Comparison of ENCODE assay signal across 15 cellular contexts in genomic region chr4:184415071-184415470, GRCh38. TPM values are rescaled to one million over a fixed set of nuclear protein-coding genes. Genes with fewer than 3 reads are reported as not detected.
A peak's percentile ranks its signal among the peaks of the same experiment; 100 is the strongest.
DNase-seq lines count a peak whose midpoint lies in the region; ATAC-seq and TF ChIP-seq lines count a peak whose summit lies in the region.
"Had no signal": no experiment of that assay in that cellular context is flagged by ENCODE, and none has a peak within 500 bp of the region (broad histone marks: within the 10 kb centered on the region; RNA-seq: fewer than 3 reads in every experiment).

No MANE protein-coding gene starts in this region.

- H3K4me1 Mint-ChIP-seq in CD14-positive monocyte = peaks cover 58% of the 10 kb centered on the region
- H3K4me1 Mint-ChIP-seq in GM23338 = peaks cover 3% of the 10 kb centered on the region; the same call in 1 of the 3 replicates
- peaks cover 81% of the 10 kb centered on the region for H3K4me1 Mint-ChIP-seq in activated naive CD8-positive, alpha-beta T cell (ENCODE audit: low read depth)
- peaks cover 22% of the 10 kb centered on the region for H3K4me1 Mint-ChIP-seq in memory B cell

- no peaks in the 10 kb centered on the region; the same call in 1 of the 2 replicates for H3K79me2 ChIP-seq in GM23338 (replicated peaks; ENCODE audit: insufficient read depth)

- no peaks in the 10 kb centered on the region for H3K27me3 ChIP-seq in GM23338 (ENCODE audit: insufficient read depth)
- H3K27me3 ChIP-seq: testis had no signal

- H3K9me2 ChIP-seq in GM23338 (ENCODE audit: insufficient read depth) = no peaks in the 10 kb centered on the region

- TF ChIP-seq CTCF in CD14-positive monocyte (IDR thresholded peaks at IDR 0.05) (no peak), GM23338 (conservative IDR thresholded peaks at IDR 0.05; ENCODE audit: low read depth in 2 of 2) (no peak)

- H3K27me3 Mint-ChIP-seq in CD14-positive monocyte (ENCODE audit: low read depth in 3 of 3) (no peaks in the 10 kb centered on the region), GM23338 (ENCODE audit: insufficient read depth, low read depth, poor library complexity) (peaks cover 2% of the 10 kb centered on the region), memory B cell (no peaks in the 10 kb centered on the region)
- H3K27me3 Mint-ChIP-seq in activated naive CD8-positive, alpha-beta T cell = no peaks in the 10 kb centered on the region

- H3K4me3 Mint-ChIP-seq in CD14-positive monocyte (no peak overlapping the region), GM23338 (no peak overlapping the region), memory B cell (no peak overlapping the region)
- H3K4me3 Mint-ChIP-seq in activated naive CD8-positive, alpha-beta T cell = peak overlapping the region; percentile 35

- no peaks in the 10 kb centered on the region for H3F3A ChIP-seq in GM23338 (replicated peaks; ENCODE audit: low read depth)

- H3K36me3 Mint-ChIP-seq in CD14-positive monocyte (peaks cover 72 to 93% of the 10 kb centered on the region in 2 donors), GM23338 (ENCODE audit: low read depth) (peaks cover 30% of the 10 kb centered on the region), memory B cell (peaks cover 29% of the 10 kb centered on the region)
- H3K36me3 Mint-ChIP-seq in activated naive CD8-positive, alpha-beta T cell = peaks cover 10% of the 10 kb centered on the region

- H4K20me1 ChIP-seq in GM23338 (replicated peaks; ENCODE audit: insufficient read depth) = no peaks in the 10 kb centered on the region

- H3K4me2 ChIP-seq in GM23338 = no peak overlapping the region

- DNase-seq in CD14-positive monocyte (ENCODE audit: low spot score) = no peak
- DNase-seq in GM23338 (ENCODE audit: low spot score) = no peak
- DNase-seq in memory B cell (ENCODE audit: low spot score in 2 of 2) = no peak
- DNase-seq: EL, head of caudate nucleus, islet precursor cell, NCI-H2107, NCI-H82, posterior cingulate gyrus, testis had no signal

- peaks cover 21% of the 10 kb centered on the region; the same call in 1 of the 2 replicates for H3K36me3 ChIP-seq in GM23338 (ENCODE audit: insufficient read depth)

- ATAC-seq in GM23338 (no peak), memory B cell (ENCODE audit: low read depth) (no peak), HG03025 (IDR thresholded peaks at IDR 0.05; ENCODE audit: low FRiP score, unreplicated experiment) (no peak), GM21381 (IDR thresholded peaks at IDR 0.05; ENCODE audit: unreplicated experiment) (no peak), HG02642 (IDR thresholded peaks at IDR 0.05; ENCODE audit: poor library complexity, unreplicated experiment) (no peak)

- H3K4me1 ChIP-seq in GM23338 (ENCODE audit: insufficient read depth) = no peaks in the 10 kb centered on the region

- H3K27ac Mint-ChIP-seq in CD14-positive monocyte = peak overlapping the region in 5 of 7 donors; percentile 17 to 78 (median 46)
- H3K27ac Mint-ChIP-seq in GM23338 = peak overlapping the region; percentile 71; the same call in 1 of the 2 replicates
- H3K27ac Mint-ChIP-seq in activated naive CD8-positive, alpha-beta T cell = peak overlapping the region; percentile 88
- peak overlapping the region; percentile 38 for H3K27ac Mint-ChIP-seq in memory B cell

- no peak overlapping the region for H3K27ac ChIP-seq in GM23338 (ENCODE audit: low read depth)
- H3K27ac ChIP-seq: C4-2B, testis had no signal

- H3K4me3 ChIP-seq in GM23338 = no peak overlapping the region
- H3K4me3 ChIP-seq: testis had no signal

- no peaks in the 10 kb centered on the region for H3K9me3 Mint-ChIP-seq in CD14-positive monocyte
- H3K9me3 Mint-ChIP-seq in GM23338 = no peaks in the 10 kb centered on the region
- H3K9me3 Mint-ChIP-seq in activated naive CD8-positive, alpha-beta T cell (ENCODE audit: low read depth) = no peaks in the 10 kb centered on the region
- no peaks in the 10 kb centered on the region for H3K9me3 Mint-ChIP-seq in memory B cell

- no peak overlapping the region for H2AFZ ChIP-seq in GM23338

- intact Hi-C loops in CD14-positive monocyte (cut with micrococcal nuclease) = loop anchor here in 1 of 2 donors (5.0 to 10.0 kb wide), 4 partner anchors 38 to 120 kb away; partner anchors contain the start of gene IRF2

TF ChIP-seq in GM23338, 12 proteins besides CTCF, POLR2A, EP300 and RAD21 (continues in another document):
- no peak for TF ChIP-seq ZNF331 (CRISPR knock-in tag; IDR thresholded peaks at IDR 0.05; ENCODE audit: low read depth)
- TF ChIP-seq NANOG (IDR thresholded peaks at IDR 0.05; ENCODE audit: borderline replicate concordance) = no peak
- no peak for TF ChIP-seq ZNF114 (CRISPR knock-in tag; IDR thresholded peaks at IDR 0.05)
- TF ChIP-seq, protein P1, sequence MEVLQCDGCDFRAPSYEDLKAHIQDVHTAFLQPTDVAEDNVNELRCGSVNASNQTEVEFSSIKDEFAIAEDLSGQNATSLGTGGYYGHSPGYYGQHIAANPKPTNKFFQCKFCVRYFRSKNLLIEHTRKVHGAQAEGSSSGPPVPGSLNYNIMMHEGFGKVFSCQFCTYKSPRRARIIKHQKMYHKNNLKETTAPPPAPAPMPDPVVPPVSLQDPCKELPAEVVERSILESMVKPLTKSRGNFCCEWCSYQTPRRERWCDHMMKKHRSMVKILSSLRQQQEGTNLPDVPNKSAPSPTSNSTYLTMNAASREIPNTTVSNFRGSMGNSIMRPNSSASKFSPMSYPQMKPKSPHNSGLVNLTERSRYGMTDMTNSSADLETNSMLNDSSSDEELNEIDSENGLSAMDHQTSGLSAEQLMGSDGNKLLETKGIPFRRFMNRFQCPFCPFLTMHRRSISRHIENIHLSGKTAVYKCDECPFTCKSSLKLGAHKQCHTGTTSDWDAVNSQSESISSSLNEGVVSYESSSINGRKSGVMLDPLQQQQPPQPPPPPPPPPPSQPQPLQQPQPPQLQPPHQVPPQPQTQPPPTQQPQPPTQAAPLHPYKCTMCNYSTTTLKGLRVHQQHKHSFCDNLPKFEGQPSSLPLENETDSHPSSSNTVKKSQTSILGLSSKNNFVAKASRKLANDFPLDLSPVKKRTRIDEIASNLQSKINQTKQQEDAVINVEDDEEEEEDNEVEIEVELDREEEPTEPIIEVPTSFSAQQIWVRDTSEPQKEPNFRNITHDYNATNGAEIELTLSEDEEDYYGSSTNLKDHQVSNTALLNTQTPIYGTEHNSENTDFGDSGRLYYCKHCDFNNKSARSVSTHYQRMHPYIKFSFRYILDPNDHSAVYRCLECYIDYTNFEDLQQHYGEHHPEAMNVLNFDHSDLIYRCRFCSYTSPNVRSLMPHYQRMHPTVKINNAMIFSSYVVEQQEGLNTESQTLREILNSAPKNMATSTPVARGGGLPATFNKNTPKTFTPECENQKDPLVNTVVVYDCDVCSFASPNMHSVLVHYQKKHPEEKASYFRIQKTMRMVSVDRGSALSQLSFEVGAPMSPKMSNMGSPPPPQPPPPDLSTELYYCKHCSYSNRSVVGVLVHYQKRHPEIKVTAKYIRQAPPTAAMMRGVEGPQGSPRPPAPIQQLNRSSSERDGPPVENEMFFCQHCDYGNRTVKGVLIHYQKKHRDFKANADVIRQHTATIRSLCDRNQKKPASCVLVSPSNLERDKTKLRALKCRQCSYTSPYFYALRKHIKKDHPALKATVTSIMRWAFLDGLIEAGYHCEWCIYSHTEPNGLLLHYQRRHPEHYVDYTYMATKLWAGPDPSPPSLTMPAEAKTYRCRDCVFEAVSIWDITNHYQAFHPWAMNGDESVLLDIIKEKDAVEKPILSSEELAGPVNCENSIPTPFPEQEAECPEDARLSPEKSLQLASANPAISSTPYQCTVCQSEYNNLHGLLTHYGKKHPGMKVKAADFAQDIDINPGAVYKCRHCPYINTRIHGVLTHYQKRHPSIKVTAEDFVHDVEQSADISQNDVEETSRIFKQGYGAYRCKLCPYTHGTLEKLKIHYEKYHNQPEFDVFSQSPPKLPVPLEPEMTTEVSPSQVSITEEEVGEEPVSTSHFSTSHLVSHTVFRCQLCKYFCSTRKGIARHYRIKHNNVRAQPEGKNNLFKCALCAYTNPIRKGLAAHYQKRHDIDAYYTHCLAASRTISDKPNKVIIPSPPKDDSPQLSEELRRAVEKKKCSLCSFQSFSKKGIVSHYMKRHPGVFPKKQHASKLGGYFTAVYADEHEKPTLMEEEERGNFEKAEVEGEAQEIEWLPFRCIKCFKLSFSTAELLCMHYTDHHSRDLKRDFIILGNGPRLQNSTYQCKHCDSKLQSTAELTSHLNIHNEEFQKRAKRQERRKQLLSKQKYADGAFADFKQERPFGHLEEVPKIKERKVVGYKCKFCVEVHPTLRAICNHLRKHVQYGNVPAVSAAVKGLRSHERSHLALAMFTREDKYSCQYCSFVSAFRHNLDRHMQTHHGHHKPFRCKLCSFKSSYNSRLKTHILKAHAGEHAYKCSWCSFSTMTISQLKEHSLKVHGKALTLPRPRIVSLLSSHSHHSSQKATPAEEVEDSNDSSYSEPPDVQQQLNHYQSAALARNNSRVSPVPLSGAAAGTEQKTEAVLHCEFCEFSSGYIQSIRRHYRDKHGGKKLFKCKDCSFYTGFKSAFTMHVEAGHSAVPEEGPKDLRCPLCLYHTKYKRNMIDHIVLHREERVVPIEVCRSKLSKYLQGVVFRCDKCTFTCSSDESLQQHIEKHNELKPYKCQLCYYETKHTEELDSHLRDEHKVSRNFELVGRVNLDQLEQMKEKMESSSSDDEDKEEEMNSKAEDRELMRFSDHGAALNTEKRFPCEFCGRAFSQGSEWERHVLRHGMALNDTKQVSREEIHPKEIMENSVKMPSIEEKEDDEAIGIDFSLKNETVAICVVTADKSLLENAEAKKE (CRISPR knock-in tag; IDR thresholded peaks at IDR 0.05) = no peak

RNA-seq across cellular contexts. Expression of gene IRF2, which starts 59.3 kb away (rescaled TPM):
- polyA plus RNA-seq in CD14-positive monocyte (10 to 100 TPM; 51.3 to 76.8 TPM), GM23338 (2016; fragmentation: Nextera tagmentation; extraction: Ambion mirVana) (13.6 and 15.0 TPM in 2 replicates)
- 14.1 and 14.7 TPM in 2 replicates for total RNA-seq in GM23338 (2014; rRNA removed; shearing (Covaris generic))

Comparison
In these comparisons a context has a peak if more than half of its experiments do, and no peak if none do; other contexts are left out.
1. H3K27ac Mint-ChIP-seq: peak in every context shown above with its lines; median percentile 88 in activated naive CD8-positive, alpha-beta T cell; 71 in GM23338; 46 in CD14-positive monocyte; 38 in memory B cell.